ENCODE assay signal across 8 cellular contexts in genomic region chr14:102805454-102805891, GRCh38. TPM values are rescaled to one million over a fixed set of nuclear protein-coding genes. Genes with fewer than 3 reads are reported as not detected.
A peak's percentile ranks its signal among the peaks of the same experiment; 100 is the strongest.
DNase-seq lines count a peak whose midpoint lies in the region; ATAC-seq and TF ChIP-seq lines count a peak whose summit lies in the region.

No MANE protein-coding gene starts in this region.

- no peak overlapping the region for H2AFZ ChIP-seq in SK-N-SH (ENCODE audit: low read depth)

- H3K27me3 ChIP-seq in SK-N-SH (ENCODE audit: insufficient read depth) (no peaks in the 10 kb centered on the region), body of pancreas (no peaks in the 10 kb centered on the region)

- peaks cover 82% of the 10 kb centered on the region for H3K79me2 ChIP-seq in SK-N-SH (ENCODE audit: insufficient read depth)

- H3F3A ChIP-seq in SK-N-SH (replicated peaks; ENCODE audit: insufficient read depth): no peaks in the 10 kb centered on the region

- H3K27ac ChIP-seq in SK-N-SH (ENCODE audit: low read depth in 2 of 2, low read length in 1 of 2): no peak overlapping the region
- H3K27ac ChIP-seq in body of pancreas: no peak overlapping the region

- CTCF ChIA-PET in SK-N-SH (lab: Yijun Ruan, JAX): no interaction called here

- H4K20me1 ChIP-seq in SK-N-SH (ENCODE audit: insufficient read depth): peaks cover 55% of the 10 kb centered on the region

- TF ChIP-seq CTCF in SK-N-SH (IDR thresholded peaks at IDR 0.05) (0 out of 2 replicates have a peak, but pooled peaks have one; percentile 8), cardiac fibroblast (IDR thresholded peaks at IDR 0.05; ENCODE audit: low read depth, low read length) (peak; percentile 5), body of pancreas (IDR thresholded peaks at IDR 0.05) (no peak)

- H3K36me3 ChIP-seq in SK-N-SH (replicated peaks in 1 of 2; ENCODE audit: control insufficient read depth in 1 of 2, insufficient read depth in 2 of 2, low read length in 1 of 2): no peaks in the 10 kb centered on the region
- H3K36me3 ChIP-seq in body of pancreas (replicated peaks in 1 of 2; ENCODE audit: insufficient read depth in 1 of 2, low read depth in 2 of 2): no peaks in the 10 kb centered on the region

- peak; percentile 44 for ATAC-seq in GM21619 (IDR thresholded peaks at IDR 0.05; ENCODE audit: unreplicated experiment)
- ATAC-seq in stimulated activated naive CD8-positive, alpha-beta T cell treated with anti-CD3 and anti-CD28 coated beads, Interleukin-15, Interleukin-2, amounts not matched to agents 100 U/mL and 50 U/mL, for 24 hours: peak; percentile 69
- ATAC-seq in body of pancreas: no peak

- TF ChIP-seq EP300 in SK-N-SH (IDR thresholded peaks at IDR 0.05; ENCODE audit: borderline replicate concordance in 1 of 2, low read depth in 1 of 2, low read length in 1 of 2): no peak

- H3K4me3 ChIP-seq in SK-N-SH (ENCODE audit: low read depth in 2 of 2, low read length in 1 of 2) (no peak overlapping the region), cardiac fibroblast (replicated peaks in 1 of 2; ENCODE audit: low read depth in 2 of 2, low read length in 2 of 2) (no peak overlapping the region), body of pancreas (no peak overlapping the region)

- no peak overlapping the region for H3K9ac ChIP-seq in SK-N-SH

- POLR2A ChIA-PET in SK-N-SH (lab: Yijun Ruan, JAX): no interaction called here

- intact Hi-C loops in body of pancreas (cut with DNase I): no loop called here

- TF ChIP-seq POLR2A in body of pancreas (IDR thresholded peaks at IDR 0.05): no peak

- 58% methylated on average over 4 of the region's 8 CpGs for WGBS in SK-N-SH (ENCODE audit: low lambda C conversion rate)
- 80 to 89% methylated on average over 7 to 8 of the region's 8 CpGs for WGBS in body of pancreas, 2 donors

- DNase-seq in AG20443 (ENCODE audit: low spot score): peak; percentile 59
- no peak for DNase-seq in SK-N-SH
- DNase-seq in cardiac fibroblast (ENCODE audit: low read depth in 2 of 2): peak; percentile 29 to 52
- DNase-seq in stimulated activated naive CD8-positive, alpha-beta T cell treated with anti-CD3 and anti-CD28 coated beads, Interleukin-15, Interleukin-2, amounts not matched to agents 100 U/mL and 50 U/mL, for 24 hours: peak; percentile 65
- DNase-seq in NCI-H526 treated with DMSO at 0.1 percent for 48 hours (lab: John Stamatoyannopoulos, UW): no peak
- no peak for DNase-seq in body of pancreas
- DNase-seq in NCI-H1092 treated with DMSO at 0.1 percent for 48 hours (lab: John Stamatoyannopoulos, UW): no peak

- H3K4me1 ChIP-seq in SK-N-SH (ENCODE audit: control insufficient read depth in 1 of 2, insufficient read depth in 2 of 2, low read depth in 1 of 2, low read length in 1 of 2) (no peaks in the 10 kb centered on the region), body of pancreas (no peaks in the 10 kb centered on the region)

- TF ChIP-seq RAD21 in SK-N-SH (IDR thresholded peaks at IDR 0.05; ENCODE audit: low read length): no peak

- no peak overlapping the region; the same call in 1 of the 2 replicates for H3K4me2 ChIP-seq in SK-N-SH

- H3K9me2 ChIP-seq in SK-N-SH: no peaks in the 10 kb centered on the region

- H3K9me3 ChIP-seq in SK-N-SH: no peaks in the 10 kb centered on the region
- no peaks in the 10 kb centered on the region for H3K9me3 ChIP-seq in body of pancreas

TF ChIP-seq in SK-N-SH, 30 proteins besides CTCF, POLR2A, EP300 and RAD21:
- TF ChIP-seq JUND (IDR thresholded peaks at IDR 0.05): peak; percentile 42; the same call in 1 of the 2 replicates
- no peak for TF ChIP-seq TEAD4 (IDR thresholded peaks at IDR 0.05; ENCODE audit: borderline replicate concordance, insufficient read depth)
- TF ChIP-seq FOSL2 (IDR thresholded peaks at IDR 0.05; ENCODE audit: borderline replicate concordance, low read depth): peak; percentile 71; the same call in 1 of the 2 replicates

RNA-seq across cellular contexts. Expression of gene TRAF3, which starts 28.2 kb away (rescaled TPM):
- polyA plus RNA-seq in SK-N-SH (2012; rRNA removed): 16.5 and 17.9 TPM in 2 replicates
- polyA plus RNA-seq in SK-N-SH (2012; cell fraction: cytosol; rRNA removed): 14.6 and 16.4 TPM in 2 replicates
- 21.0 and 31.9 TPM in 2 replicates for polyA plus RNA-seq in SK-N-SH (2012; cell fraction: nucleus; rRNA removed)
- 10 to 100 TPM; 10.4 to 22.7 TPM for total RNA-seq in body of pancreas

Comparison
In these comparisons a context has a peak if more than half of its experiments do, and no peak if none do; other contexts are left out.
1. DNase-seq: peak in AG20443 (single experiment), cardiac fibroblast (2 of 2) and stimulated activated naive CD8-positive, alpha-beta T cell treated with anti-CD3 and anti-CD28 coated beads, Interleukin-15, Interleukin-2, amounts not matched to agents 100 U/mL and 50 U/mL, for 24 hours (single experiment); none in SK-N-SH (single experiment), NCI-H526 treated with DMSO at 0.1 percent for 48 hours (single experiment), body of pancreas (0 of 4) and NCI-H1092 treated with DMSO at 0.1 percent for 48 hours (single experiment).
2. CTCF ChIP-seq: peak in SK-N-SH (single experiment) and cardiac fibroblast (single experiment); none in body of pancreas (0 of 7).